In the genomic region with DNA sequence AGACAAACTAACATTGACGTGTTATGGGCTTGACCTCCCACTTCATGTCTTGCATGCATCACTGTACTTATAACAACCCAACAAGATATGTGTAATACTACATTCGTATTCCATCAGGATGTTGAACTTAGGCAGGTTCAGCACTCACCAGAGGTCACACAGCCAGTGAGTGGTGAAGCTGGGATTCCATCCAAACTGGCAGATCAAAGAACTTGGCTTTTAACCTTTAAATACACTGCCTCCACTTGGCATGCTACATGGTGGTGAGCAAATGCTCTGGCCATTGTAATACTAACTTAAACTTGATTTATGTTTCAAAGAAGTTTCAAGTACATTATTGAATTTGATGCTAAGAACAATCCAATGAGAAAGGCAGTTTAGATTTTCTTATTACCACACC, we compare ENCODE assay signal across 21 cellular contexts. TPM values are rescaled to one million over a fixed set of nuclear protein-coding genes. Genes with fewer than 3 reads are reported as not detected.
A peak's percentile ranks its signal among the peaks of the same experiment; 100 is the strongest.
DNase-seq lines count a peak whose midpoint lies in the region; ATAC-seq, FAIRE-seq and TF ChIP-seq lines count a peak whose summit lies in the region.
"Had no signal": no experiment of that assay in that cellular context is flagged by ENCODE, and none has a peak within 500 bp of the region (broad histone marks: within the 10 kb centered on the region; RNA-seq: fewer than 3 reads in every experiment).

No MANE protein-coding gene starts in this region.

- FAIRE-seq in A549 (lab: Jason Lieb, UNC) = no peak
- FAIRE-seq: H54 had no signal

- H3K4me2 ChIP-seq in A549 = peak overlapping the region; percentile 36
- H3K4me2 ChIP-seq: BLaER1 had no signal

- DNase-seq in A549 (ENCODE audit: low read depth in 1 of 2, low spot score in 1 of 2) = peak in 1 of 2 experiments; percentile 21
- peak; percentile 18 for DNase-seq in Caki2 (ENCODE audit: low read depth)
- peak; percentile 37 for DNase-seq in RPMI7951 (ENCODE audit: low read depth)
- DNase-seq in right lobe of liver = peak; percentile 53 to 86 (median 67)
- no peak for DNase-seq in DMS79 treated with DMSO at 0.1 percent for 48 hours (lab: John Stamatoyannopoulos, UW)
- no peak for DNase-seq in mesenteric fat pad (ENCODE audit: low spot score)
- no peak for DNase-seq in NCI-H510A treated with DMSO at 0.1 percent for 48 hours (lab: John Stamatoyannopoulos, UW)
- DNase-seq: ACHN; Calu3; CD4-positive, alpha-beta T cell; GDM1; Kasumi-1; NCI-H1092 treated with DMSO at 0.1 percent for 48 hours; NCI-H146; NCI-H2029; NCI-H2171 treated with DMSO at 0.1 percent for 48 hours; NK-92 treated with Interleukin-12 subunit alpha and Interleukin-12 subunit beta, amount 100 ng/mL, for 24 hours; SJCRH30 had no signal

- ATAC-seq in A549 = no peak
- ATAC-seq in right lobe of liver = peak; percentile 86 to 92 (median 89)
- no peak for ATAC-seq in HG03135 (IDR thresholded peaks at IDR 0.05; ENCODE audit: unreplicated experiment)

- in situ Hi-C loops in Caki2 (cut with HindIII; ENCODE audit: low pct_unique_long_range_greater_than_20kb, low sequenced_read_pairs) = loop anchor here (5.0 kb wide), 1 partner anchor 440 kb away; no protein-coding TSS in a partner anchor

- H3K4me1 ChIP-seq in A549 (peaks cover 23% of the 10 kb centered on the region), right lobe of liver (peaks cover 0 to 30% (median 8%) of the 10 kb centered on the region in 4 donors)

- no peak for TF ChIP-seq RAD21 in A549 (conservative IDR thresholded peaks at IDR 0.05 in 1 of 2, IDR thresholded peaks at IDR 0.05 in 1 of 2)

- H3K4me3 ChIP-seq in A549 (no peak overlapping the region), right lobe of liver (no peak overlapping the region)
- H3K4me3 ChIP-seq: BLaER1, SJCRH30 had no signal

- no peaks in the 10 kb centered on the region for H3K9me3 ChIP-seq in A549
- H3K9me3 ChIP-seq in right lobe of liver = no peaks in the 10 kb centered on the region
- H3K9me3 ChIP-seq: BLaER1, SJCRH30 had no signal

- TF ChIP-seq POLR2A in A549 (IDR thresholded peaks at IDR 0.05; ENCODE audit: low read length) (no peak), right lobe of liver (IDR thresholded peaks at IDR 0.05) (no peak)

- no peak overlapping the region for H3K27ac ChIP-seq in A549
- H3K27ac ChIP-seq in right lobe of liver = peak overlapping the region in 2 of 3 donors; percentile 37 to 55
- H3K27ac ChIP-seq: BLaER1, SJCRH30 had no signal

- H3K36me3 ChIP-seq in right lobe of liver = no peaks in the 10 kb centered on the region
- H3K36me3 ChIP-seq: BLaER1, SJCRH30 had no signal

- POLR2A ChIA-PET in A549 (lab: Yijun Ruan, JAX) = interaction anchor here (0.7 kb wide), 1 partner anchor 445 kb away, joined by 7 read pairs; no protein-coding TSS in a partner anchor

- TF ChIP-seq EP300 in A549 (IDR thresholded peaks at IDR 0.05) = no peak

- WGBS in A549 (ENCODE audit: missing lambda C conversion rate) = 35% methylated on average over 2 of the region's 2 CpGs
- 47% methylated on average over 2 of the region's 2 CpGs for WGBS in right lobe of liver (ENCODE audit: insufficient coverage, low coverage, low lambda C conversion rate, missing lambda C conversion rate)

- TF ChIP-seq CTCF in A549 (IDR thresholded peaks at IDR 0.05) = no peak
- no peak for TF ChIP-seq CTCF in right lobe of liver (IDR thresholded peaks at IDR 0.05)

- CTCF ChIA-PET in A549 (lab: Yijun Ruan, JAX) = interaction anchor here (0.6 to 11.4 kb wide), 9 partner anchors 8 to 1954 kb away, joined by 3 to 288 read pairs (median 3); a partner anchor contains a TSS

- intact Hi-C loops in right lobe of liver (cut with DNase I) = loop anchor here (10.0 kb wide), 1 partner anchor 452 kb away; no protein-coding TSS in a partner anchor

- no peaks in the 10 kb centered on the region for H3K27me3 ChIP-seq in right lobe of liver
- H3K27me3 ChIP-seq: BLaER1, SJCRH30 had no signal

TF ChIP-seq in A549, 52 proteins besides CTCF, POLR2A, EP300 and RAD21:
- TF ChIP-seq NR3C1 (IDR thresholded peaks at IDR 0.05) (no peak), ZNF302 (CRISPR knock-in tag; IDR thresholded peaks at IDR 0.05) (no peak), KDM1A (IDR thresholded peaks at IDR 0.05; ENCODE audit: low read depth) (no peak)

RNA-seq across cellular contexts. Expression of a gene that starts 10.7 kb away (rescaled TPM):
- polyA plus RNA-seq in A549 (2011; rRNA removed) (194 and 216 TPM in 2 replicates), A549 (2017; fragmentation: RNase III; extraction: RNeasy Plus Mini Kit Qiagen cat#74134 plus additional on column Dnase treatment) (104 to 108 TPM (median 107 TPM) in 3 replicates)
- polyA plus RNA-seq in A549 (2012; cell fraction: cytosol; rRNA removed) = 142 and 158 TPM in 2 replicates
- polyA plus RNA-seq in A549 (2012; cell fraction: nucleus; rRNA removed) = 53.6 and 55.2 TPM in 2 replicates
- polyA minus RNA-seq in A549 (2011; rRNA and poly(A)+ RNA removed) = 45.8 and 63.6 TPM in 2 replicates
- total RNA-seq in Caki2 (2014; rRNA removed; shearing (Covaris generic); ENCODE audit: low replicate concordance) = 257 and 294 TPM in 2 replicates
- total RNA-seq in RPMI7951 (2014; rRNA removed; shearing (Covaris generic)) = 86.6 and 90.8 TPM in 2 replicates
- total RNA-seq in right lobe of liver (10 to 100 TPM in 3 of 6 experiments, 1 to 10 TPM in 3; 6.8 to 15.6 (median 9.5) TPM), mesenteric fat pad (53.9 TPM)

Comparison
In these comparisons a context has a peak if more than half of its experiments do, and no peak if none do; other contexts are left out.
1. ATAC-seq: peak in right lobe of liver (4 of 4); none in A549 (0 of 2) and HG03135 (single experiment).
2. DNase-seq: peak in Caki2 (single experiment), RPMI7951 (single experiment) and right lobe of liver (3 of 3); none in DMS79 treated with DMSO at 0.1 percent for 48 hours (single experiment), mesenteric fat pad (single experiment) and NCI-H510A treated with DMSO at 0.1 percent for 48 hours (single experiment).
3. H3K27ac ChIP-seq: peak in right lobe of liver (2 of 3); none in A549 (0 of 2).